Comparison of ENCODE assay signal across 9 cellular contexts in genomic region chr2:128306081-128306930, GRCh38. TPM values are rescaled to one million over a fixed set of nuclear protein-coding genes. Genes with fewer than 3 reads are reported as not detected.
DNase-seq lines count a peak whose midpoint lies in the region; ATAC-seq and TF ChIP-seq lines count a peak whose summit lies in the region.
"Had no signal": no experiment of that assay in that cellular context is flagged by ENCODE, and none has a peak within 500 bp of the region (broad histone marks: within the 10 kb centered on the region; RNA-seq: fewer than 3 reads in every experiment).

No MANE protein-coding gene starts in this region.

- peaks cover 100% of the 10 kb centered on the region for H3K79me2 ChIP-seq in neural progenitor cell (ENCODE audit: low read depth)

- H3K36me3 Mint-ChIP-seq in neural progenitor cell: peaks cover 7% of the 10 kb centered on the region

- peak overlapping the region; percentile 61 for H3K4me2 ChIP-seq in neural progenitor cell

- H3K9me3 ChIP-seq in neural progenitor cell (ENCODE audit: low read depth): no peaks in the 10 kb centered on the region

- H2AFZ ChIP-seq in neural progenitor cell (replicated peaks): no peak overlapping the region

- H3K4me1 ChIP-seq in neural progenitor cell: peaks cover 47% of the 10 kb centered on the region

- H3K4me3 Mint-ChIP-seq in neural progenitor cell: peak overlapping the region; percentile 17

- peaks cover 100% of the 10 kb centered on the region for H4K20me1 ChIP-seq in neural progenitor cell (ENCODE audit: low read depth)

- no peaks in the 10 kb centered on the region for H3K36me3 ChIP-seq in neural progenitor cell

- TF ChIP-seq CTCF in epithelial cell of esophagus (IDR thresholded peaks at IDR 0.05; ENCODE audit: insufficient read depth, low read depth, low read length, missing control alignments): peak; percentile 54
- peak; percentile 41 for TF ChIP-seq CTCF in neural progenitor cell (IDR thresholded peaks at IDR 0.05)

- peaks cover 8% of the 10 kb centered on the region for H3K27me3 Mint-ChIP-seq in neural progenitor cell (ENCODE audit: insufficient read depth, low read depth)

- H3K4me1 Mint-ChIP-seq in neural progenitor cell: peaks cover 73% of the 10 kb centered on the region

- H3K4me3 ChIP-seq in epithelial cell of esophagus (ENCODE audit: low read length) (peak overlapping the region; percentile 28), neural progenitor cell (no peak overlapping the region)

- H3K27me3 ChIP-seq in neural progenitor cell: no peaks in the 10 kb centered on the region

- H3K27ac Mint-ChIP-seq in neural progenitor cell: peak overlapping the region; percentile 72

- DNase-seq in ELR (ENCODE audit: low read depth) (peak; percentile 89), NCI-H69 (lab: John Stamatoyannopoulos, UW) (peak; percentile 91), epithelial cell of esophagus (ENCODE audit: low read depth) (peak; percentile 92), neural progenitor cell (ENCODE audit: low spot score) (peak; percentile 52), NOMO-1 treated with DMSO at 0.1 percent for 48 hours (lab: John Stamatoyannopoulos, UW; ENCODE audit: unreplicated experiment) (no peak), Kasumi-1 (lab: John Stamatoyannopoulos, UW) (no peak)
- DNase-seq in effector CD8-positive, alpha-beta T cell (lab: John Stamatoyannopoulos, UW): no peak

- no peak for ATAC-seq in GM18907 (IDR thresholded peaks at IDR 0.05; ENCODE audit: unreplicated experiment)

- H3K9ac ChIP-seq in neural progenitor cell: no peak overlapping the region

- H3K27ac ChIP-seq in neural progenitor cell: peak overlapping the region; percentile 1
- H3K27ac ChIP-seq: HL-60 had no signal

- H3F3A ChIP-seq in neural progenitor cell (ENCODE audit: low read depth): peaks cover 8% of the 10 kb centered on the region

- H3K9me3 Mint-ChIP-seq in neural progenitor cell: no peaks in the 10 kb centered on the region

RNA-seq across cellular contexts. Expression of gene HS6ST1, which starts 12.4 kb away (rescaled TPM):
- 31.1 and 71.0 TPM in 2 replicates for total RNA-seq in neural progenitor cell (ENCODE audit: low replicate concordance)

Comparison
In these comparisons a context has a peak if more than half of its experiments do, and no peak if none do; other contexts are left out.
1. DNase-seq: peak in ELR (single experiment), NCI-H69 (single experiment), epithelial cell of esophagus (single experiment) and neural progenitor cell (single experiment); none in effector CD8-positive, alpha-beta T cell (single experiment), NOMO-1 treated with DMSO at 0.1 percent for 48 hours (single experiment) and Kasumi-1 (0 of 2).